12 cellular contexts compared by ENCODE assay signal in genomic region chr9:97981828-97982164, GRCh38. TPM values are rescaled to one million over a fixed set of nuclear protein-coding genes. Genes with fewer than 3 reads are reported as not detected.
DNase-seq lines count a peak whose midpoint lies in the region; ATAC-seq and TF ChIP-seq lines count a peak whose summit lies in the region.
"Had no signal": no experiment of that assay in that cellular context is flagged by ENCODE, and none has a peak within 500 bp of the region (broad histone marks: within the 10 kb centered on the region; RNA-seq: fewer than 3 reads in every experiment).

No MANE protein-coding gene starts in this region.

- no peaks in the 10 kb centered on the region for H3K9me3 ChIP-seq in SK-N-MC (ENCODE audit: low read depth, low read length)
- H3K9me3 ChIP-seq in suprapubic skin: no peaks in the 10 kb centered on the region

- H3K27me3 ChIP-seq in foreskin keratinocyte: no peaks in the 10 kb centered on the region
- no peaks in the 10 kb centered on the region for H3K27me3 ChIP-seq in suprapubic skin

- H3K27ac ChIP-seq in SK-N-MC (peak overlapping the region; percentile 96), foreskin keratinocyte (peak overlapping the region; percentile 100), suprapubic skin (peak overlapping the region; percentile 99)

- H3K4me1 Mint-ChIP-seq in activated T-cell treated with anti-CD3 and anti-CD28 coated beads, Interleukin-2, amount 50 U/mL, for 4 hours (ENCODE audit: low read depth): peaks cover 36% of the 10 kb centered on the region

- TF ChIP-seq POLR2A in suprapubic skin (IDR thresholded peaks at IDR 0.05): no peak

- H3K27me3 Mint-ChIP-seq in activated T-cell treated with anti-CD3 and anti-CD28 coated beads, Interleukin-2, amount 50 U/mL, for 4 hours (ENCODE audit: low read depth): no peaks in the 10 kb centered on the region

- H3K4me1 ChIP-seq in foreskin keratinocyte (peaks cover 35% of the 10 kb centered on the region), suprapubic skin (peaks cover 53% of the 10 kb centered on the region)

- no peak for TF ChIP-seq CTCF in foreskin keratinocyte (conservative IDR thresholded peaks at IDR 0.05)
- no peak for TF ChIP-seq CTCF in suprapubic skin (IDR thresholded peaks at IDR 0.05)

- no peaks in the 10 kb centered on the region for H3K9me3 Mint-ChIP-seq in activated T-cell treated with anti-CD3 and anti-CD28 coated beads, Interleukin-2, amount 50 U/mL, for 4 hours

- peak overlapping the region; percentile 98 for H3K9ac ChIP-seq in SK-N-MC (ENCODE audit: insufficient read length)

- H3K4me3 ChIP-seq in SK-N-MC: peak overlapping the region; percentile 94
- H3K4me3 ChIP-seq in suprapubic skin: no peak overlapping the region

- 57% methylated on average over 4 of the region's 4 CpGs for WGBS in suprapubic skin

- no peak for DNase-seq in activated T-cell treated with anti-CD3 and anti-CD28 coated beads, Interleukin-2, amount 50 U/mL, for 4 hours
- DNase-seq in activated T-cell treated with anti-CD3 and anti-CD28 coated beads for 4 hours: no peak
- no peak for DNase-seq in SK-N-MC (ENCODE audit: low read depth, low spot score)
- no peak for DNase-seq in foreskin keratinocyte
- no peak for DNase-seq in suprapubic skin (ENCODE audit: low spot score in 2 of 2)
- DNase-seq in Ammon's horn (ENCODE audit: low spot score): no peak
- no peak for DNase-seq in D341Med (ENCODE audit: low spot score)
- DNase-seq: activated CD8-positive, alpha-beta memory T cell treated with anti-CD3 and anti-CD28 coated beads, Interleukin-2, amount 50 U/mL, for 48 hours; RPMI8226 had no signal

- H3K4me3 Mint-ChIP-seq in activated T-cell treated with anti-CD3 and anti-CD28 coated beads, Interleukin-2, amount 50 U/mL, for 4 hours: peak overlapping the region; percentile 78

- ATAC-seq in activated T-cell treated with anti-CD3 and anti-CD28 coated beads, Interleukin-2, amount 50 U/mL, for 4 hours: no peak
- ATAC-seq in foreskin keratinocyte (no peak), HG02571 (IDR thresholded peaks at IDR 0.05; ENCODE audit: unreplicated experiment) (no peak)

- peaks cover 6% of the 10 kb centered on the region; the same call in 1 of the 2 replicates for H3K36me3 ChIP-seq in SK-N-MC (ENCODE audit: insufficient read depth, low read length)
- H3K36me3 ChIP-seq in suprapubic skin: no peaks in the 10 kb centered on the region

- peaks cover 6% of the 10 kb centered on the region for H3K36me3 Mint-ChIP-seq in activated T-cell treated with anti-CD3 and anti-CD28 coated beads, Interleukin-2, amount 50 U/mL, for 4 hours (ENCODE audit: insufficient read depth)

- no peak for TF ChIP-seq EP300 in suprapubic skin (IDR thresholded peaks at IDR 0.05)

RNA-seq across cellular contexts. Expression of gene ANP32B, which starts 1.3 kb away (rescaled TPM):
- 100 to 1,000 TPM; 307 to 343 (median 326) TPM for total RNA-seq in activated T-cell treated with anti-CD3 and anti-CD28 coated beads, Interleukin-2, amount 50 U/mL, for 4 hours
- 88.3 and 110 TPM in 2 replicates for total RNA-seq in foreskin keratinocyte
- polyA plus RNA-seq in foreskin keratinocyte: 188 and 215 TPM in 2 replicates
- total RNA-seq in suprapubic skin: 10 to 100 TPM; 34.8 to 71.6 (median 59.1) TPM

RNA-seq across cellular contexts. Expression of gene HEMGN, which starts 43.8 kb away (rescaled TPM):
- under 1 TPM; 0.46 to 0.61 (median 0.46) TPM for total RNA-seq in activated T-cell treated with anti-CD3 and anti-CD28 coated beads, Interleukin-2, amount 50 U/mL, for 4 hours
- not detected in 2 replicates for total RNA-seq in foreskin keratinocyte
- polyA plus RNA-seq in foreskin keratinocyte: not detected in 2 replicates
- total RNA-seq in suprapubic skin: not detected
- total RNA-seq: lung microvascular endothelial cell had no signal
- polyA plus RNA-seq: BJ had no signal

RNA-seq across cellular contexts. Expression of gene TRMO, which starts 59.5 kb away (rescaled TPM):
- total RNA-seq in activated T-cell treated with anti-CD3 and anti-CD28 coated beads, Interleukin-2, amount 50 U/mL, for 4 hours: 10 to 100 TPM; 12.3 to 16.9 (median 16.0) TPM
- total RNA-seq in foreskin keratinocyte: 10.3 and 11.4 TPM in 2 replicates
- polyA plus RNA-seq in foreskin keratinocyte: 6.2 and 7.9 TPM in 2 replicates
- total RNA-seq in suprapubic skin: 10 to 100 TPM; 19.3 to 47.2 (median 31.7) TPM
